ENCODE assay signal across 1 cellular context in genomic region chr3:64449026-64449425, GRCh38.
TF ChIP-seq lines count a peak whose summit lies in the region.

No MANE protein-coding gene starts in this region.

TF ChIP-seq in GM12878, 131 proteins besides CTCF, POLR2A, EP300 and RAD21 (continued from another document and continues in another):
- TF ChIP-seq, protein P1, sequence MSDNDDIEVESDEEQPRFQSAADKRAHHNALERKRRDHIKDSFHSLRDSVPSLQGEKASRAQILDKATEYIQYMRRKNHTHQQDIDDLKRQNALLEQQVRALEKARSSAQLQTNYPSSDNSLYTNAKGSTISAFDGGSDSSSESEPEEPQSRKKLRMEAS (IDR thresholded peaks at IDR 0.05; ENCODE audit: low read depth, low read length) = no peak
- peak; percentile 94 for TF ChIP-seq FOXM1 (IDR thresholded peaks at IDR 0.05; ENCODE audit: low read depth, low read length)
- TF ChIP-seq, protein P2, sequence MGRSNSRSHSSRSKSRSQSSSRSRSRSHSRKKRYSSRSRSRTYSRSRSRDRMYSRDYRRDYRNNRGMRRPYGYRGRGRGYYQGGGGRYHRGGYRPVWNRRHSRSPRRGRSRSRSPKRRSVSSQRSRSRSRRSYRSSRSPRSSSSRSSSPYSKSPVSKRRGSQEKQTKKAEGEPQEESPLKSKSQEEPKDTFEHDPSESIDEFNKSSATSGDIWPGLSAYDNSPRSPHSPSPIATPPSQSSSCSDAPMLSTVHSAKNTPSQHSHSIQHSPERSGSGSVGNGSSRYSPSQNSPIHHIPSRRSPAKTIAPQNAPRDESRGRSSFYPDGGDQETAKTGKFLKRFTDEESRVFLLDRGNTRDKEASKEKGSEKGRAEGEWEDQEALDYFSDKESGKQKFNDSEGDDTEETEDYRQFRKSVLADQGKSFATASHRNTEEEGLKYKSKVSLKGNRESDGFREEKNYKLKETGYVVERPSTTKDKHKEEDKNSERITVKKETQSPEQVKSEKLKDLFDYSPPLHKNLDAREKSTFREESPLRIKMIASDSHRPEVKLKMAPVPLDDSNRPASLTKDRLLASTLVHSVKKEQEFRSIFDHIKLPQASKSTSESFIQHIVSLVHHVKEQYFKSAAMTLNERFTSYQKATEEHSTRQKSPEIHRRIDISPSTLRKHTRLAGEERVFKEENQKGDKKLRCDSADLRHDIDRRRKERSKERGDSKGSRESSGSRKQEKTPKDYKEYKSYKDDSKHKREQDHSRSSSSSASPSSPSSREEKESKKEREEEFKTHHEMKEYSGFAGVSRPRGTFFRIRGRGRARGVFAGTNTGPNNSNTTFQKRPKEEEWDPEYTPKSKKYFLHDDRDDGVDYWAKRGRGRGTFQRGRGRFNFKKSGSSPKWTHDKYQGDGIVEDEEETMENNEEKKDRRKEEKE (IDR thresholded peaks at IDR 0.05) = no peak
- TF ChIP-seq BACH1 (IDR thresholded peaks at IDR 0.05; ENCODE audit: borderline replicate concordance) = no peak
- no peak for TF ChIP-seq FOS (IDR thresholded peaks at IDR 0.05; ENCODE audit: borderline replicate concordance, extremely low read depth, insufficient read length)
- no peak for TF ChIP-seq ZBED1 (IDR thresholded peaks at IDR 0.05; ENCODE audit: borderline replicate concordance)
- TF ChIP-seq RAD51 (IDR thresholded peaks at IDR 0.05) = no peak
- no peak for TF ChIP-seq RCOR1 (conservative IDR thresholded peaks at IDR 0.05; ENCODE audit: low read depth, low read length)
- no peak for TF ChIP-seq ZZZ3 (IDR thresholded peaks at IDR 0.05; ENCODE audit: control insufficient read depth, insufficient read length, low read depth)
- TF ChIP-seq HDAC2 (IDR thresholded peaks at IDR 0.05) = no peak
- TF ChIP-seq PRDM15 (CRISPR knock-in tag; IDR thresholded peaks at IDR 0.05) = no peak
- peak; percentile 48; the same call in 1 of the 2 replicates for TF ChIP-seq CREM (IDR thresholded peaks at IDR 0.05; ENCODE audit: low read depth)
- TF ChIP-seq SP1 (IDR thresholded peaks at IDR 0.05; ENCODE audit: low read depth, low read length) = no peak
- TF ChIP-seq, protein P3, sequence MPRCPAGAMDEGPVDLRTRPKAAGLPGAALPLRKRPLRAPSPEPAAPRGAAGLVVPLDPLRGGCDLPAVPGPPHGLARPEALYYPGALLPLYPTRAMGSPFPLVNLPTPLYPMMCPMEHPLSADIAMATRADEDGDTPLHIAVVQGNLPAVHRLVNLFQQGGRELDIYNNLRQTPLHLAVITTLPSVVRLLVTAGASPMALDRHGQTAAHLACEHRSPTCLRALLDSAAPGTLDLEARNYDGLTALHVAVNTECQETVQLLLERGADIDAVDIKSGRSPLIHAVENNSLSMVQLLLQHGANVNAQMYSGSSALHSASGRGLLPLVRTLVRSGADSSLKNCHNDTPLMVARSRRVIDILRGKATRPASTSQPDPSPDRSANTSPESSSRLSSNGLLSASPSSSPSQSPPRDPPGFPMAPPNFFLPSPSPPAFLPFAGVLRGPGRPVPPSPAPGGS (IDR thresholded peaks at IDR 0.05; ENCODE audit: borderline replicate concordance, insufficient read depth, low read depth, low read length, poor library complexity, severe bottlenecking) = no peak
- TF ChIP-seq MEF2B (IDR thresholded peaks at IDR 0.05; ENCODE audit: partially characterized antibody, poor library complexity, severe bottlenecking) = peak; percentile 41
- no peak for TF ChIP-seq NFXL1 (IDR thresholded peaks at IDR 0.05; ENCODE audit: borderline replicate concordance)
- TF ChIP-seq SMARCA5 (IDR thresholded peaks at IDR 0.05) = no peak
- TF ChIP-seq SMAD5 (IDR thresholded peaks at IDR 0.05; ENCODE audit: low read depth) = no peak
- TF ChIP-seq SPI1 (IDR thresholded peaks at IDR 0.05; ENCODE audit: borderline replicate concordance, insufficient read depth, low read depth, low read length) = no peak
- no peak for TF ChIP-seq PKNOX1 (IDR thresholded peaks at IDR 0.05)
- TF ChIP-seq, protein P4, sequence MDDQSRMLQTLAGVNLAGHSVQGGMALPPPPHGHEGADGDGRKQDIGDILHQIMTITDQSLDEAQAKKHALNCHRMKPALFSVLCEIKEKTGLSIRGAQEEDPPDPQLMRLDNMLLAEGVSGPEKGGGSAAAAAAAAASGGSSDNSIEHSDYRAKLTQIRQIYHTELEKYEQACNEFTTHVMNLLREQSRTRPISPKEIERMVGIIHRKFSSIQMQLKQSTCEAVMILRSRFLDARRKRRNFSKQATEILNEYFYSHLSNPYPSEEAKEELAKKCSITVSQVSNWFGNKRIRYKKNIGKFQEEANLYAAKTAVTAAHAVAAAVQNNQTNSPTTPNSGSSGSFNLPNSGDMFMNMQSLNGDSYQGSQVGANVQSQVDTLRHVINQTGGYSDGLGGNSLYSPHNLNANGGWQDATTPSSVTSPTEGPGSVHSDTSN (IDR thresholded peaks at IDR 0.05; ENCODE audit: insufficient replicate concordance, low read depth, low read length) = no peak
- TF ChIP-seq, protein P5, sequence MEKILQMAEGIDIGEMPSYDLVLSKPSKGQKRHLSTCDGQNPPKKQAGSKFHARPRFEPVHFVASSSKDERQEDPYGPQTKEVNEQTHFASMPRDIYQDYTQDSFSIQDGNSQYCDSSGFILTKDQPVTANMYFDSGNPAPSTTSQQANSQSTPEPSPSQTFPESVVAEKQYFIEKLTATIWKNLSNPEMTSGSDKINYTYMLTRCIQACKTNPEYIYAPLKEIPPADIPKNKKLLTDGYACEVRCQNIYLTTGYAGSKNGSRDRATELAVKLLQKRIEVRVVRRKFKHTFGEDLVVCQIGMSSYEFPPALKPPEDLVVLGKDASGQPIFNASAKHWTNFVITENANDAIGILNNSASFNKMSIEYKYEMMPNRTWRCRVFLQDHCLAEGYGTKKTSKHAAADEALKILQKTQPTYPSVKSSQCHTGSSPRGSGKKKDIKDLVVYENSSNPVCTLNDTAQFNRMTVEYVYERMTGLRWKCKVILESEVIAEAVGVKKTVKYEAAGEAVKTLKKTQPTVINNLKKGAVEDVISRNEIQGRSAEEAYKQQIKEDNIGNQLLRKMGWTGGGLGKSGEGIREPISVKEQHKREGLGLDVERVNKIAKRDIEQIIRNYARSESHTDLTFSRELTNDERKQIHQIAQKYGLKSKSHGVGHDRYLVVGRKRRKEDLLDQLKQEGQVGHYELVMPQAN (conservative IDR thresholded peaks at IDR 0.05) = no peak
- no peak for TF ChIP-seq TAF1 (IDR thresholded peaks at IDR 0.05; ENCODE audit: borderline replicate concordance, low read depth, low read length)
- no peak for TF ChIP-seq MYC (IDR thresholded peaks at IDR 0.05; ENCODE audit: insufficient read depth, insufficient read length, insufficient replicate concordance, low read length, severe bottlenecking)
- no peak for TF ChIP-seq LARP7 (IDR thresholded peaks at IDR 0.05)
- TF ChIP-seq ASH2L (IDR thresholded peaks at IDR 0.05; ENCODE audit: borderline replicate concordance, low read depth) = no peak
- TF ChIP-seq EED (IDR thresholded peaks at IDR 0.05; ENCODE audit: low read depth) = peak; percentile 52
- TF ChIP-seq MYB (IDR thresholded peaks at IDR 0.05; ENCODE audit: borderline replicate concordance, low read depth, low read length) = no peak
- TF ChIP-seq PML (IDR thresholded peaks at IDR 0.05; ENCODE audit: low read length) = no peak; the same call in none of the 2 replicates
- no peak for TF ChIP-seq SREBF1 (IDR thresholded peaks at IDR 0.05; ENCODE audit: low read length)
- TF ChIP-seq ETV6 (conservative IDR thresholded peaks at IDR 0.05 in 1 of 2, IDR thresholded peaks at IDR 0.05 in 1 of 2; ENCODE audit: borderline replicate concordance in 1 of 2, low read depth in 1 of 2) = peak in 1 of 2 experiments; percentile 42; a peak in 1 of 4 replicates
- TF ChIP-seq, protein P6, sequence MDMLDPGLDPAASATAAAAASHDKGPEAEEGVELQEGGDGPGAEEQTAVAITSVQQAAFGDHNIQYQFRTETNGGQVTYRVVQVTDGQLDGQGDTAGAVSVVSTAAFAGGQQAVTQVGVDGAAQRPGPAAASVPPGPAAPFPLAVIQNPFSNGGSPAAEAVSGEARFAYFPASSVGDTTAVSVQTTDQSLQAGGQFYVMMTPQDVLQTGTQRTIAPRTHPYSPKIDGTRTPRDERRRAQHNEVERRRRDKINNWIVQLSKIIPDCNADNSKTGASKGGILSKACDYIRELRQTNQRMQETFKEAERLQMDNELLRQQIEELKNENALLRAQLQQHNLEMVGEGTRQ (IDR thresholded peaks at IDR 0.05; ENCODE audit: borderline replicate concordance, low read depth, low read length) = no peak
- TF ChIP-seq HCFC1 (IDR thresholded peaks at IDR 0.05; ENCODE audit: low read length) = no peak
- TF ChIP-seq TCF3 (IDR thresholded peaks at IDR 0.05; ENCODE audit: borderline replicate concordance, insufficient read depth, low read depth, low read length) = no peak
- TF ChIP-seq TCF12 (IDR thresholded peaks at IDR 0.05; ENCODE audit: low read depth, low read length) = no peak
- no peak for TF ChIP-seq SIX5 (IDR thresholded peaks at IDR 0.05; ENCODE audit: low read depth, low read length, severe bottlenecking)
- TF ChIP-seq TCF7 (IDR thresholded peaks at IDR 0.05; ENCODE audit: borderline replicate concordance) = no peak; the same call in none of the 2 replicates
- TF ChIP-seq IRF4 (IDR thresholded peaks at IDR 0.05; ENCODE audit: low read depth, low read length) = no peak
- no peak for TF ChIP-seq EGR1 (IDR thresholded peaks at IDR 0.05; ENCODE audit: borderline replicate concordance in 1 of 2, low read depth in 2 of 2, low read length in 2 of 2)
- no peak for TF ChIP-seq HSF1 (IDR thresholded peaks at IDR 0.05; ENCODE audit: low read depth, low read length)
- TF ChIP-seq CHD2 (IDR thresholded peaks at IDR 0.05; ENCODE audit: borderline replicate concordance, low read depth, low read length) = no peak
- TF ChIP-seq CEBPB (IDR thresholded peaks at IDR 0.05; ENCODE audit: borderline replicate concordance in 1 of 2, low read depth in 2 of 2, low read length in 2 of 2) = no peak
- no peak for TF ChIP-seq PAX5 (IDR thresholded peaks at IDR 0.05; ENCODE audit: borderline replicate concordance, low read depth, low read length)
- TF ChIP-seq POLR2AphosphoS5 (IDR thresholded peaks at IDR 0.05; ENCODE audit: low read length) = no peak
- 0 out of 2 replicates have a peak, but pooled peaks have one; percentile 8 for TF ChIP-seq CREB1 (IDR thresholded peaks at IDR 0.05; ENCODE audit: low read depth)
- no peak for TF ChIP-seq MTA3 (IDR thresholded peaks at IDR 0.05; ENCODE audit: borderline replicate concordance, low read length)
- TF ChIP-seq NRF1 (conservative IDR thresholded peaks at IDR 0.05; ENCODE audit: low read depth, low read length) = no peak
- no peak for TF ChIP-seq CBFB (IDR thresholded peaks at IDR 0.05; ENCODE audit: low read depth)
- TF ChIP-seq, protein P7, sequence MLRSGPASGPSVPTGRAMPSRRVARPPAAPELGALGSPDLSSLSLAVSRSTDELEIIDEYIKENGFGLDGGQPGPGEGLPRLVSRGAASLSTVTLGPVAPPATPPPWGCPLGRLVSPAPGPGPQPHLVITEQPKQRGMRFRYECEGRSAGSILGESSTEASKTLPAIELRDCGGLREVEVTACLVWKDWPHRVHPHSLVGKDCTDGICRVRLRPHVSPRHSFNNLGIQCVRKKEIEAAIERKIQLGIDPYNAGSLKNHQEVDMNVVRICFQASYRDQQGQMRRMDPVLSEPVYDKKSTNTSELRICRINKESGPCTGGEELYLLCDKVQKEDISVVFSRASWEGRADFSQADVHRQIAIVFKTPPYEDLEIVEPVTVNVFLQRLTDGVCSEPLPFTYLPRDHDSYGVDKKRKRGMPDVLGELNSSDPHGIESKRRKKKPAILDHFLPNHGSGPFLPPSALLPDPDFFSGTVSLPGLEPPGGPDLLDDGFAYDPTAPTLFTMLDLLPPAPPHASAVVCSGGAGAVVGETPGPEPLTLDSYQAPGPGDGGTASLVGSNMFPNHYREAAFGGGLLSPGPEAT (IDR thresholded peaks at IDR 0.05; ENCODE audit: low read depth) = peak; percentile 68; the same call in 1 of the 2 replicates
